10 cellular contexts compared by ENCODE assay signal in the genomic region with DNA sequence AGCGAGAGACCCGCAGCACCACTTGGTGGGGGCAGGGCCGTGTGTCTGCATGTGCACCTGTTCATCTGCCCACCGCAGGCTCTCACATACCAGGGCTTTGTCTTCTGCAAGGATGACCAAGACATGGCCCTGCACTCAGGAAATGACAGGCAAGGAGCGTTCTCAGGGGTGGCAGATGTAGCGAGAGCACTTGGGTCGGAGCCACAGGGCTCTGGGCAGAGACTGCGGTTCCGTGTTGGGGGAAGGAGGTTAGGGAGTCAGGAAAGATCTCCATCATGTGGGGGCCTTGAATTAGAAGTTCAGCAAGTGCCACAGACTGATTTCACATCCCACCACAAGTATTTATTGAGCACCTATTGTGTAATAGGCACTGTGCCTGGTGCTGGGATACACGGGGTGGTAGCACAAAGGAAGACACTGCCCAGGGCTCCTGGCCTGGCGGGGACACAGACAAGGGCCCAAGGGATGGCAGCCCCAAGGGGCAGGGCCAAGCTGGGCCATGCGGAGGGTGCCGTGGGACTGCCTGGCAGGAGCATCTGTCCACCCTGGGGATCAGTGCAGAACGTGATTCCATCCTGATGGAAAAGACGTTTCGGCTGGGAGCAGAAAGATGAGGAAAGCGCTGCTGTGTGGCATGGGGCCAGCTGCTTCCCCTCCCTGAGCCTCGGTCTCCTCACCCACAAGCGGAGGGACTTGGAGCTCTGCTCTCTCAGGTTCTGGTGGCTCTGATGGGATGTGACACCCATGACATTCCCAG. TPM values are rescaled to one million over a fixed set of nuclear protein-coding genes. Genes with fewer than 3 reads are reported as not detected.
DNase-seq lines count a peak whose midpoint lies in the region; ATAC-seq and TF ChIP-seq lines count a peak whose summit lies in the region.
"Had no signal": no experiment of that assay in that cellular context is flagged by ENCODE, and none has a peak within 500 bp of the region (broad histone marks: within the 10 kb centered on the region; RNA-seq: fewer than 3 reads in every experiment).

No MANE protein-coding gene starts in this region.

- peak overlapping the region; percentile 50 for H3K27ac Mint-ChIP-seq in neural progenitor cell

- H3K9me3 ChIP-seq in neural progenitor cell (ENCODE audit: low read depth): no peaks in the 10 kb centered on the region
- H3K9me3 ChIP-seq in esophagus muscularis mucosa: peaks cover 0 to 6% (median 0%) of the 10 kb centered on the region in 4 donors
- H3K9me3 ChIP-seq: SJCRH30 had no signal

- H3K9ac ChIP-seq in neural progenitor cell: no peak overlapping the region

- ATAC-seq in HG02938 (IDR thresholded peaks at IDR 0.05; ENCODE audit: unreplicated experiment) (no peak), HG03135 (IDR thresholded peaks at IDR 0.05; ENCODE audit: unreplicated experiment) (no peak)

- peaks cover 20% of the 10 kb centered on the region for H3K9me3 Mint-ChIP-seq in neural progenitor cell

- H3K4me1 Mint-ChIP-seq in neural progenitor cell: peaks cover 19% of the 10 kb centered on the region

- 81% methylated on average over 16 of the region's 19 CpGs for WGBS in esophagus muscularis mucosa

- peaks cover 4% of the 10 kb centered on the region for H3K4me1 ChIP-seq in neural progenitor cell
- H3K4me1 ChIP-seq in esophagus muscularis mucosa: peaks cover 4 to 27% (median 25%) of the 10 kb centered on the region in 4 donors

- H3K36me3 ChIP-seq in neural progenitor cell (no peaks in the 10 kb centered on the region), esophagus muscularis mucosa (no peaks in the 10 kb centered on the region)
- H3K36me3 ChIP-seq: SJCRH30 had no signal

- TF ChIP-seq EP300 in esophagus muscularis mucosa (IDR thresholded peaks at IDR 0.05): no peak

- H3K27me3 ChIP-seq in neural progenitor cell: no peaks in the 10 kb centered on the region
- no peaks in the 10 kb centered on the region for H3K27me3 ChIP-seq in esophagus muscularis mucosa
- H3K27me3 ChIP-seq: SJCRH30 had no signal

- H3K4me2 ChIP-seq in neural progenitor cell: no peak overlapping the region

- intact Hi-C loops in esophagus muscularis mucosa (cut with DNase I): no loop called here

- no peaks in the 10 kb centered on the region for H3K79me2 ChIP-seq in neural progenitor cell (ENCODE audit: low read depth)

- DNase-seq in EL: peak; percentile 67
- DNase-seq in M059J (ENCODE audit: low read depth): peak; percentile 56
- DNase-seq in cardiac fibroblast (ENCODE audit: low read depth in 2 of 2): peak; percentile 35 to 36
- no peak for DNase-seq in neural progenitor cell (ENCODE audit: low spot score)
- no peak for DNase-seq in medulla oblongata (ENCODE audit: extremely low spot score)
- no peak for DNase-seq in esophagus muscularis mucosa (ENCODE audit: extremely low spot score)
- DNase-seq: Karpas-422 had no signal

- H3K4me3 ChIP-seq in cardiac fibroblast (replicated peaks in 1 of 2; ENCODE audit: low read depth in 2 of 2, low read length in 2 of 2) (no peak overlapping the region), neural progenitor cell (no peak overlapping the region), esophagus muscularis mucosa (no peak overlapping the region)
- H3K4me3 ChIP-seq: SJCRH30 had no signal

- no peak overlapping the region for H2AFZ ChIP-seq in neural progenitor cell (replicated peaks)

- TF ChIP-seq POLR2A in esophagus muscularis mucosa (IDR thresholded peaks at IDR 0.05; ENCODE audit: low read depth): no peak

- H3F3A ChIP-seq in neural progenitor cell (ENCODE audit: low read depth): no peaks in the 10 kb centered on the region

- peaks cover 14% of the 10 kb centered on the region for H3K27me3 Mint-ChIP-seq in neural progenitor cell (ENCODE audit: insufficient read depth, low read depth)

- TF ChIP-seq CTCF in cardiac fibroblast (IDR thresholded peaks at IDR 0.05; ENCODE audit: low read depth, low read length) (no peak), neural progenitor cell (IDR thresholded peaks at IDR 0.05) (no peak), esophagus muscularis mucosa (IDR thresholded peaks at IDR 0.05) (no peak)

- no peaks in the 10 kb centered on the region for H4K20me1 ChIP-seq in neural progenitor cell (ENCODE audit: low read depth)

- peaks cover 2% of the 10 kb centered on the region for H3K36me3 Mint-ChIP-seq in neural progenitor cell

- H3K27ac ChIP-seq in neural progenitor cell (no peak overlapping the region), esophagus muscularis mucosa (replicated peaks in 1 of 4) (no peak overlapping the region)
- H3K27ac ChIP-seq: SJCRH30 had no signal

- no peak overlapping the region for H3K4me3 Mint-ChIP-seq in neural progenitor cell

RNA-seq across cellular contexts. Expression of gene SPSB1, which starts 11.4 kb away (rescaled TPM):
- total RNA-seq in M059J (2014; rRNA removed; shearing (Covaris generic)): 9.2 and 14.3 TPM in 2 replicates
- total RNA-seq in neural progenitor cell (ENCODE audit: low replicate concordance) (2.8 and 7.1 TPM in 2 replicates), esophagus muscularis mucosa (100 to 1,000 TPM in 2 of 4 donors, 10 to 100 TPM in 2; 61.0 to 104 (median 97.4) TPM)

RNA-seq across cellular contexts. Expression of gene H6PD, which starts 46.7 kb away (rescaled TPM):
- total RNA-seq in M059J (2014; rRNA removed; shearing (Covaris generic)): 7.7 and 15.9 TPM in 2 replicates
- 6.0 and 15.2 TPM in 2 replicates for total RNA-seq in neural progenitor cell (ENCODE audit: low replicate concordance)
- 10 to 100 TPM; 31.1 to 54.4 (median 38.4) TPM for total RNA-seq in esophagus muscularis mucosa

Comparison
In these comparisons a context has a peak if more than half of its experiments do, and no peak if none do; other contexts are left out.
1. DNase-seq: peak in EL (single experiment), M059J (single experiment) and cardiac fibroblast (2 of 2); none in neural progenitor cell (single experiment), medulla oblongata (single experiment) and esophagus muscularis mucosa (single experiment).